Comparison of ENCODE assay signal across 8 cellular contexts in the genomic region with DNA sequence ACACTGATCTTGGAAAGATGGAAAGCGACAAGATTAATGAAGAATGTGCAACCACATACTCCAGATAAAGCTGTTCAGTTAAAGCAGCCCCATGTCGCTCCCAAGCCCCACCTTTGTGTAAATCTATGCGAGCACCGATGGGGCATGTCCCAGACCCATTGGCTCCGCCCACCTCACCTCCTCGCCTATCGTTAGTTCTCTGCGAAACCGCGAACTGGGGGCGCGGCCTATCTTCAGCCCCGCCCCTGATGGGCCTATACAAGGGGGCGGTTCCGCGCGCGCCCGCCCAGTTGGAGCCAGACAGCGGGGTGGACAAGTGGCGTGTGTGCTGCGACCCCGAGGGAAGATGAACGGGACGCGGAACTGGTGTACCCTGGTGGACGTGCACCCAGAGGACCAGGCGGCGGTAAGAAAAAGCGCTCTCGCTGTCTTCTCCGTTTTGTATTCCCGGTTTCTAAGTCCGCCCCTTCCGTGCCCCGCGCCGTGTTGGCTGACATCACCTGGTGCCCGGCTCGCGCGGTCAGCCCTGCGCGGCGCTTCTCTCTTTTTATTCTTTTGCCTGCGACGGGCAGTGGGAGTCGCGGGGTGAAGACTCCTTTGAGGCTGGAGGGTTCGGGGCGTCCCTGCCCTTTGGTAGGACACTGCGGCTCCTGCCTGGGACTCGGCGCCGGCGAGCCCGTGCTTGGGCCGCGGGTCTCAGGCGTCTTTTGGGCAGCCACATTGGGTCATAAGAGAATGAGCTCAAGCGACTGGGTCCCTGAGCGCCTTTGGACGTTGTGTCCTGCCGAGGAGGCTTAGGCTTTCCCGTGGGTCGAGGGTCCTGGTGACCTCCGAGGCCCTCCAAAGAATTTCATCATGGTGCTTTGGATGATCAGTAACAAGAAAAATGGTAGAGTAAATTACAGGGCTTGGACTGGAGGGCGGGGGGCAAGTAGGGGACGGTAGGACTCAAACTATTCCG.
A peak's percentile ranks its signal among the peaks of the same experiment; 100 is the strongest.
DNase-seq lines count a peak whose midpoint lies in the region; ATAC-seq lines count a peak whose summit lies in the region.

A gene with protein sequence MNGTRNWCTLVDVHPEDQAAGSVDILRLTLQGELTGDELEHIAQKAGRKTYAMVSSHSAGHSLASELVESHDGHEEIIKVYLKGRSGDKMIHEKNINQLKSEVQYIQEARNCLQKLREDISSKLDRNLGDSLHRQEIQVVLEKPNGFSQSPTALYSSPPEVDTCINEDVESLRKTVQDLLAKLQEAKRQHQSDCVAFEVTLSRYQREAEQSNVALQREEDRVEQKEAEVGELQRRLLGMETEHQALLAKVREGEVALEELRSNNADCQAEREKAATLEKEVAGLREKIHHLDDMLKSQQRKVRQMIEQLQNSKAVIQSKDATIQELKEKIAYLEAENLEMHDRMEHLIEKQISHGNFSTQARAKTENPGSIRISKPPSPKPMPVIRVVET (plus strand): TSS at position 289 of the 961 bp plus-strand sequence. CDS start 58 bp downstream, at position 347.

- DNase-seq in ACHN (peak; percentile 97), NCI-H2227 (lab: John Stamatoyannopoulos, UW; ENCODE audit: unreplicated experiment) (peak; percentile 98), cerebellar nuclear complex (lab: John Stamatoyannopoulos, UW) (peak; percentile 58 to 67), kidney glomerular epithelial cell (lab: John Stamatoyannopoulos, UW) (peak; percentile 86)
- peak; percentile 96 for DNase-seq in activated CD4-positive, CD25-positive, alpha-beta regulatory T cell treated with anti-CD3 and anti-CD28 coated beads, Interleukin-2, amount 50 U/mL, for 72 hours
- peak; percentile 86 to 92 for DNase-seq in stimulated activated CD4-positive, alpha-beta T cell treated with anti-CD3 and anti-CD28 coated beads, Interleukin-1b, Interleukin-23, amount 100 ng/mL, for 1 hour (ENCODE audit: low read depth in 2 of 2)

- ATAC-seq in GM18873 (IDR thresholded peaks at IDR 0.05; ENCODE audit: low FRiP score, unreplicated experiment) (peak; percentile 89), HG03135 (IDR thresholded peaks at IDR 0.05; ENCODE audit: unreplicated experiment) (peak; percentile 96)

- in situ Hi-C loops in ACHN (cut with HindIII; ENCODE audit: low pct_ligation_motif_present, low pct_unique_long_range_greater_than_20kb, low sequenced_read_pairs), result no loop called here

Comparison
In these comparisons a context has a peak if more than half of its experiments do, and no peak if none do; other contexts are left out.
1. Peak in every context shown above with its lines: DNase-seq and ATAC-seq.